In the genomic region with DNA sequence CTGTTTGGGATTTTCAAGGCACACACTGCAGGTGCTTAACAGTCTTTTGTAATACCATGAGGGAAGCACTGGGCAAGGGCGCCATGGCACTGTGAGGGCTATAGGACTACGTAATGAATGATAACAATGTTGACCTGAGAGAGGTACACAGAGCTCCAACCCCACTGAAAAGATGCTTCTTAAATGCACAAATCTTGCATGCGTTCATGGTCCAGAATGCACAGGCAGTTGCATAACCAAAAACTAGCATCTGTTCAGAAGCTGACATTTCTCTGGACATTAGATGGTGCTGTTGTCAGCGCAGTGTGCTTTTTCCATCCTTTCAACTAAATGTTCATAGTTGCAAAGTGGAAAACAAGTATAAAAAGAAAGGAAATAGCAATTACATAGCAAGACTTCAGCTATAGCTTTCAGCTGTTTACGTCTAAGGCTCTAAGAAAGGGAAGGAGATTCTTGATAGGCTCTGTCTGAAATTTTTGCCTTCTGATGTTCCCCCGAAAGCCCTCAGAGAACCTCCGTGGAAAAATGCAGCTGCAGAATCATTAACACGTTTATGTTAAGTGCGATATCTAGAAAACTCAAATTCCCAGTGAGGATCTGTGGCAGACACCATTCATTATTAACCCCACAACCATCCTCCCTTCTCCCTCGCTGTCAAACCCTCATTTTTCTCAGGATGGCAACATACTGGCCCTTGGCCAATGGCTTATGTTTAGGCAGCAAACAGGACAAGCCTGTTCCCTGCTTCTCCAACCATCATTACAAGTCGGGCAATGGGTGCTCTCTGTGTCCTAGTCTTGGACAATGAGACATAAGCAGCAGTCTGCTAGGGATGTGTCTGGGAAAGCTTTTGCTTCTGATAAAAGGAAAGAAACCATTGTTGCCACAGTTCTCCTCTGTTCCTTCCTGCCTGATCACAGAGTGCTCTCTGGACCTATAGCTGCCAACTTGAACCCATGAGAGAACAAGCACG, we compare ENCODE assay signal across 8 cellular contexts. TPM values are rescaled to one million over a fixed set of nuclear protein-coding genes. Genes with fewer than 3 reads are reported as not detected.
DNase-seq lines count a peak whose midpoint lies in the region; ATAC-seq, FAIRE-seq and TF ChIP-seq lines count a peak whose summit lies in the region.

No MANE protein-coding gene starts in this region.

- TF ChIP-seq CTCF in GM06990 (IDR thresholded peaks at IDR 0.05; ENCODE audit: insufficient read depth, low read length, poor library complexity, severe bottlenecking), result peak; percentile 47
- TF ChIP-seq CTCF in astrocyte (IDR thresholded peaks at IDR 0.05; ENCODE audit: insufficient read depth, low read depth, low read length), result peak; percentile 70

- H3K9me3 Mint-ChIP-seq in astrocyte (ENCODE audit: unreplicated experiment), result no peaks in the 10 kb centered on the region
- H3K9me3 Mint-ChIP-seq in stimulated activated naive CD8-positive, alpha-beta T cell treated with anti-CD3 and anti-CD28 coated beads, Interleukin-15, amount 100 ng/mL, for 72 hours, result no peaks in the 10 kb centered on the region

- H3K4me1 ChIP-seq in astrocyte (ENCODE audit: insufficient read depth, low read length), result no peaks in the 10 kb centered on the region

- no peaks in the 10 kb centered on the region for H3K36me3 ChIP-seq in GM06990 (ENCODE audit: control insufficient read depth, insufficient read depth, low read length)
- H3K36me3 ChIP-seq in astrocyte (ENCODE audit: insufficient read depth, low read length), result no peaks in the 10 kb centered on the region

- peak; percentile 62 for ATAC-seq in stimulated activated naive CD8-positive, alpha-beta T cell treated with anti-CD3 and anti-CD28 coated beads, Interleukin-15, amount 100 ng/mL, for 72 hours
- ATAC-seq in GM21526 (IDR thresholded peaks at IDR 0.05; ENCODE audit: low FRiP score, unreplicated experiment), result no peak
- no peak for ATAC-seq in GM18511 (IDR thresholded peaks at IDR 0.05; ENCODE audit: unreplicated experiment)

- H3K79me2 ChIP-seq in astrocyte (ENCODE audit: insufficient read depth, low read length), result no peaks in the 10 kb centered on the region

- H3K4me2 ChIP-seq in astrocyte (ENCODE audit: low read length), result no peak overlapping the region

- no peak overlapping the region for H3K9ac ChIP-seq in astrocyte (ENCODE audit: low read length)

- H4K20me1 ChIP-seq in astrocyte (ENCODE audit: insufficient read depth, low read length), result no peaks in the 10 kb centered on the region

- H3K27ac Mint-ChIP-seq in astrocyte (ENCODE audit: unreplicated experiment), result no peak overlapping the region
- H3K27ac Mint-ChIP-seq in stimulated activated naive CD8-positive, alpha-beta T cell treated with anti-CD3 and anti-CD28 coated beads, Interleukin-15, amount 100 ng/mL, for 72 hours, result peak overlapping the region in 1 of 2 donors; percentile 26

- no peaks in the 10 kb centered on the region for H3K9me3 ChIP-seq in astrocyte (ENCODE audit: insufficient read depth, low read depth, low read length)

- H2AFZ ChIP-seq in astrocyte (ENCODE audit: low read depth, low read length), result no peak overlapping the region

- no peak overlapping the region for H3K27ac ChIP-seq in astrocyte (ENCODE audit: low read depth, low read length)

- DNase-seq in ACHN (peak; percentile 49), GM06990 (ENCODE audit: extremely low read depth, insufficient read length) (no peak), NCI-H69 (lab: John Stamatoyannopoulos, UW) (peak; percentile 66), astrocyte (ENCODE audit: low read depth) (peak; percentile 53), hippocampal formation (lab: John Stamatoyannopoulos, UW) (peak; percentile 32 to 79)
- peak in 1 of 2 donors; percentile 35 for DNase-seq in stimulated activated naive CD8-positive, alpha-beta T cell treated with anti-CD3 and anti-CD28 coated beads, Interleukin-15, amount 100 ng/mL, for 72 hours

- no peak for FAIRE-seq in astrocyte (lab: Jason Lieb, UNC)

- no peaks in the 10 kb centered on the region for H3K36me3 Mint-ChIP-seq in astrocyte (ENCODE audit: low read depth, unreplicated experiment)

- in situ Hi-C loops in ACHN (cut with HindIII; ENCODE audit: low pct_ligation_motif_present, low pct_unique_long_range_greater_than_20kb, low sequenced_read_pairs), result no loop called here

- H3K27me3 Mint-ChIP-seq in astrocyte (ENCODE audit: low read depth, unreplicated experiment), result peaks cover 13% of the 10 kb centered on the region
- peaks cover 16% of the 10 kb centered on the region for H3K27me3 Mint-ChIP-seq in stimulated activated naive CD8-positive, alpha-beta T cell treated with anti-CD3 and anti-CD28 coated beads, Interleukin-15, amount 100 ng/mL, for 72 hours

- peaks cover 10% of the 10 kb centered on the region for H3K4me1 Mint-ChIP-seq in astrocyte (ENCODE audit: low read depth, unreplicated experiment)
- H3K4me1 Mint-ChIP-seq in stimulated activated naive CD8-positive, alpha-beta T cell treated with anti-CD3 and anti-CD28 coated beads, Interleukin-15, amount 100 ng/mL, for 72 hours, result peaks cover 44% of the 10 kb centered on the region

- H3K4me3 ChIP-seq in GM06990 (replicated peaks; ENCODE audit: low read depth, low read length) (no peak overlapping the region), astrocyte (ENCODE audit: insufficient read depth, low read depth, low read length) (no peak overlapping the region)

- H3K4me3 Mint-ChIP-seq in astrocyte (ENCODE audit: unreplicated experiment), result no peak overlapping the region
- peak overlapping the region in 1 of 2 donors; percentile 54 for H3K4me3 Mint-ChIP-seq in stimulated activated naive CD8-positive, alpha-beta T cell treated with anti-CD3 and anti-CD28 coated beads, Interleukin-15, amount 100 ng/mL, for 72 hours

- H3K27me3 ChIP-seq in GM06990 (replicated peaks; ENCODE audit: control insufficient read depth, insufficient read depth, low read length), result no peaks in the 10 kb centered on the region
- H3K27me3 ChIP-seq in astrocyte (ENCODE audit: insufficient read depth, low read length), result no peaks in the 10 kb centered on the region

RNA-seq across cellular contexts. Expression of gene TARBP1, which starts 8.2 kb away (rescaled TPM):
- 15.9 and 17.8 TPM in 2 replicates for total RNA-seq in astrocyte
